In the genomic region with DNA sequence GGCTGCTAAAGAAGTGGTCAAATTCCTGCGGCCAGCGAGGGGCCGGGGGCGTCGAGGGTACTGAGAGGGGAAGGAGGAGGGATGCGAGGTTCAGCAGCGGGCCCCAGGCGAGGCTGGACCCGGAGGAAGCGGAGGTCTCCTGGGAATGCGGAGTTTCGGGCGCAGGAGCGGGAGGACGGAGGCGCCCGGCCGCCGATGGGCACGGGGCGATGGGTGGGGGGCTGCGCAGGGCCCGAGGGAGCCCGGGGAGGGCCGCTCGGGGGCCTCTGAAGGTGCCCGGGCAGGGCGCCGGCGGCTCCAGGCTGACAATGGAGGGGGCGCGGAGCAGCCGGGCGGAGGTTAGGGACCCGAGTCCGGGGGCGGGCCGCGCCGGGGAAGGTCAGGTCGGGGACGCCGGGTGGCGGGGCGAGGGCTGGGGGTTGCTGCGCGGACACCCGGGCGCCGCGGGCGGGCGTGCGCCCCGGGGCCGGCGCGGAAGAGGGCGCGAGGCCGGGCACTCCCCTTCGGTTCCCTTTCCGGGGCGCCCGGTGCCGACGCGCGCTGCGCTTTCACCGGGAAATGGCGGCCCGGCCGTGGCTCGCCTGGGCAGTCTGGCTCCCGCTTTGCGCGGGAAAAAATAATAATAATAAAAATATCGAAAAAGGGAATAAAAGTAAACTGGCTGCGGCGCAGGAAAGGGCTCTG, we compare ENCODE assay signal across 8 cellular contexts. TPM values are rescaled to one million over a fixed set of nuclear protein-coding genes. Genes with fewer than 3 reads are reported as not detected.
DNase-seq lines count a peak whose midpoint lies in the region; ATAC-seq and TF ChIP-seq lines count a peak whose summit lies in the region.

No MANE protein-coding gene starts in this region.

- intact Hi-C loops in activated CD8-positive, alpha-beta T cell treated with anti-CD3 and anti-CD28 coated beads for 36 hours (cut with micrococcal nuclease): no loop called here

- in situ Hi-C loops in KBM-7 (cut with MboI; ENCODE audit: low pct_unique_long_range_greater_than_20kb, low sequenced_read_pairs): no loop called here

- H3K27me3 ChIP-seq in gastroesophageal sphincter (peaks cover 26% of the 10 kb centered on the region), osteoblast (ENCODE audit: insufficient read depth, low read length) (peaks cover 22% of the 10 kb centered on the region)

- DNase-seq in NCI-H2227 (lab: John Stamatoyannopoulos, UW; ENCODE audit: unreplicated experiment) (peak; percentile 33), NCI-H2227 treated with DMSO at 0.1 percent for 48 hours (lab: John Stamatoyannopoulos, UW) (no peak), osteoblast (ENCODE audit: insufficient read length, low spot score, missing footprints) (peak; percentile 88), NCI-H774 (lab: John Stamatoyannopoulos, UW) (no peak), KBM-7 (no peak), NCI-H2196 treated with DMSO at 0.1 percent for 48 hours (lab: John Stamatoyannopoulos, UW; ENCODE audit: unreplicated experiment) (no peak)
- peak; percentile 31 for DNase-seq in activated CD8-positive, alpha-beta T cell treated with anti-CD3 and anti-CD28 coated beads for 36 hours

- WGBS in gastroesophageal sphincter (ENCODE audit: low coverage in 1 of 2), 2 donors: 0% methylated on average over 6 of the region's 81 CpGs; no CpG with 5 or more reads in 1 of the 2 donors

- peak overlapping the region; percentile 78 for H3K4me3 Mint-ChIP-seq in activated CD8-positive, alpha-beta T cell treated with anti-CD3 and anti-CD28 coated beads for 36 hours

- H3K36me3 ChIP-seq in gastroesophageal sphincter (no peaks in the 10 kb centered on the region), osteoblast (ENCODE audit: insufficient read depth, low read length) (no peaks in the 10 kb centered on the region)

- H3K4me1 ChIP-seq in gastroesophageal sphincter (peaks cover 0 to 29% (median 0%) of the 10 kb centered on the region in 3 donors), osteoblast (ENCODE audit: insufficient read depth, low read length) (no peaks in the 10 kb centered on the region)

- peak overlapping the region; percentile 70 for H3K4me2 ChIP-seq in osteoblast (ENCODE audit: insufficient read depth, low read length)

- peak overlapping the region; percentile 64 for H2AFZ ChIP-seq in osteoblast (ENCODE audit: low read length)

- H3K27ac ChIP-seq in gastroesophageal sphincter: peak overlapping the region in 3 of 4 donors; percentile 68 to 81 (median 78)
- H3K27ac ChIP-seq in osteoblast (ENCODE audit: low read depth, low read length): no peak overlapping the region

- H3K4me1 Mint-ChIP-seq in activated CD8-positive, alpha-beta T cell treated with anti-CD3 and anti-CD28 coated beads for 36 hours (ENCODE audit: low read depth): peaks cover 7% of the 10 kb centered on the region

- H3K36me3 Mint-ChIP-seq in activated CD8-positive, alpha-beta T cell treated with anti-CD3 and anti-CD28 coated beads for 36 hours (ENCODE audit: low read depth): no peaks in the 10 kb centered on the region

- no peaks in the 10 kb centered on the region for H3K9me3 Mint-ChIP-seq in activated CD8-positive, alpha-beta T cell treated with anti-CD3 and anti-CD28 coated beads for 36 hours

- no peak for TF ChIP-seq CTCF in activated CD8-positive, alpha-beta T cell treated with anti-CD3 and anti-CD28 coated beads for 36 hours (IDR thresholded peaks at IDR 0.05)
- TF ChIP-seq CTCF in gastroesophageal sphincter (IDR thresholded peaks at IDR 0.05): no peak
- no peak for TF ChIP-seq CTCF in osteoblast (IDR thresholded peaks at IDR 0.05; ENCODE audit: extremely low read depth, low read depth, low read length)

- peak overlapping the region; percentile 60 to 83 for H3K4me3 ChIP-seq in gastroesophageal sphincter
- H3K4me3 ChIP-seq in osteoblast (ENCODE audit: insufficient read depth, low read length): peak overlapping the region; percentile 78

- peak; percentile 62 for ATAC-seq in activated CD8-positive, alpha-beta T cell treated with anti-CD3 and anti-CD28 coated beads for 36 hours
- peak; percentile 48 for ATAC-seq in gastroesophageal sphincter

- H4K20me1 ChIP-seq in osteoblast (ENCODE audit: insufficient read depth, low read length): no peaks in the 10 kb centered on the region

- POLR2A ChIA-PET in activated CD8-positive, alpha-beta T cell treated with anti-CD3 and anti-CD28 coated beads for 36 hours (lab: Charles Lee): no interaction called here

- H3K27me3 Mint-ChIP-seq in activated CD8-positive, alpha-beta T cell treated with anti-CD3 and anti-CD28 coated beads for 36 hours: peaks cover 44% of the 10 kb centered on the region

- H3K9me3 ChIP-seq in gastroesophageal sphincter (no peaks in the 10 kb centered on the region), osteoblast (ENCODE audit: low read depth, low read length) (no peaks in the 10 kb centered on the region)

- CTCF ChIA-PET in activated CD8-positive, alpha-beta T cell treated with anti-CD3 and anti-CD28 coated beads for 36 hours (lab: Charles Lee): no interaction called here

- TF ChIP-seq POLR2A in gastroesophageal sphincter (IDR thresholded peaks at IDR 0.05): no peak

- H3K27ac Mint-ChIP-seq in activated CD8-positive, alpha-beta T cell treated with anti-CD3 and anti-CD28 coated beads for 36 hours: no peak overlapping the region

- no peak for TF ChIP-seq EP300 in gastroesophageal sphincter (IDR thresholded peaks at IDR 0.05)

- H3K79me2 ChIP-seq in osteoblast (ENCODE audit: insufficient read depth, low read length): no peaks in the 10 kb centered on the region

RNA-seq across cellular contexts. Expression of gene MACROH2A2, which starts 0.7 kb away (rescaled TPM):
- 1 to 10 TPM; 3.6 to 3.9 TPM for total RNA-seq in activated CD8-positive, alpha-beta T cell treated with anti-CD3 and anti-CD28 coated beads for 36 hours
- total RNA-seq in gastroesophageal sphincter (10 to 100 TPM in 3 of 4 donors, 1 to 10 TPM in 1; 8.2 to 22.9 (median 13.7) TPM), osteoblast (11.5 and 13.8 TPM in 2 replicates)

Comparison
In these comparisons a context has a peak if more than half of its experiments do, and no peak if none do; other contexts are left out.
1. DNase-seq: peak in NCI-H2227 (single experiment), activated CD8-positive, alpha-beta T cell treated with anti-CD3 and anti-CD28 coated beads for 36 hours (single experiment) and osteoblast (single experiment); none in NCI-H2227 treated with DMSO at 0.1 percent for 48 hours (single experiment), NCI-H774 (single experiment), KBM-7 (single experiment) and NCI-H2196 treated with DMSO at 0.1 percent for 48 hours (single experiment).